In genomic region chr10:80569131-80569895, GRCh38 we compare ENCODE assay signal across 1 cellular context.
TF ChIP-seq lines count a peak whose summit lies in the region.

No MANE protein-coding gene starts in this region.

TF ChIP-seq in HepG2, 621 proteins besides CTCF, POLR2A, EP300 and RAD21 (continued from another document):
- TF ChIP-seq PATZ1 (CRISPR knock-in tag; IDR thresholded peaks at IDR 0.05) (peak; percentile 51; the same call in 1 of the 2 replicates), SOX13 (IDR thresholded peaks at IDR 0.05) (no peak), SOX13 (CRISPR knock-in tag; conservative IDR thresholded peaks at IDR 0.05 in 1 of 2, IDR thresholded peaks at IDR 0.05 in 1 of 2) (0 out of 4 replicates have a peak, but pooled peaks of 1 of the 2 experiments have one; percentile 14), ETS1 (CRISPR knock-in tag; IDR thresholded peaks at IDR 0.05) (no peak)
TF ChIP-seq in HepG2: peak in this region for 2.
